Comparison of ENCODE assay signal across 2 cellular contexts in genomic region chr3:63565220-63565619, GRCh38.
TF ChIP-seq lines count a peak whose summit lies in the region.

No MANE protein-coding gene starts in this region.

TF ChIP-seq in HepG2, 621 proteins besides CTCF, POLR2A, EP300 and RAD21:
- 0 out of 2 replicates have a peak, but pooled peaks have one; percentile 49 for TF ChIP-seq ZNF564 (CRISPR knock-in tag; IDR thresholded peaks at IDR 0.05)
- no peak for TF ChIP-seq AKAP8 (CRISPR knock-in tag; IDR thresholded peaks at IDR 0.05)

TF ChIP-seq in GM12891, 5 proteins besides CTCF, POLR2A, EP300 and RAD21 (continued from another document):
- TF ChIP-seq TAF1 (IDR thresholded peaks at IDR 0.05; ENCODE audit: low read depth, low read length) (no peak), POLR2AphosphoS5 (IDR thresholded peaks at IDR 0.05; ENCODE audit: low read depth, low read length) (no peak), SPI1 (IDR thresholded peaks at IDR 0.05; ENCODE audit: low read depth, low read length) (no peak)
